In genomic region chr15:83654379-83655236, GRCh38 we compare ENCODE assay signal across 10 cellular contexts. TPM values are rescaled to one million over a fixed set of nuclear protein-coding genes. Genes with fewer than 3 reads are reported as not detected.
DNase-seq lines count a peak whose midpoint lies in the region; ATAC-seq and TF ChIP-seq lines count a peak whose summit lies in the region.
"Had no signal": no experiment of that assay in that cellular context is flagged by ENCODE, and none has a peak within 500 bp of the region (broad histone marks: within the 10 kb centered on the region; RNA-seq: fewer than 3 reads in every experiment).

No MANE protein-coding gene starts in this region.

- peak overlapping the region; percentile 76 for H3K4me2 ChIP-seq in smooth muscle cell

- no peak overlapping the region for H3K27ac Mint-ChIP-seq in activated CD8-positive, alpha-beta T cell treated with anti-CD3 and anti-CD28 coated beads, Interleukin-2, amount 10 ng/mL, durations not matched to agents 7 days and 5 days
- no peak overlapping the region for H3K27ac Mint-ChIP-seq in activated naive CD8-positive, alpha-beta T cell treated with anti-CD3 and anti-CD28 coated beads for 36 hours

- H2AFZ ChIP-seq in smooth muscle cell (ENCODE audit: low read depth): no peak overlapping the region

- H3K27ac ChIP-seq in left lung (peak overlapping the region in 1 of 2 donors; percentile 8), smooth muscle cell (ENCODE audit: low read depth) (no peak overlapping the region)

- H3K9me3 Mint-ChIP-seq in activated CD8-positive, alpha-beta T cell treated with anti-CD3 and anti-CD28 coated beads, Interleukin-2, amount 10 ng/mL, durations not matched to agents 7 days and 5 days (ENCODE audit: insufficient read depth): no peaks in the 10 kb centered on the region
- H3K9me3 Mint-ChIP-seq in activated naive CD8-positive, alpha-beta T cell treated with anti-CD3 and anti-CD28 coated beads for 36 hours: no peaks in the 10 kb centered on the region

- H3K4me3 ChIP-seq in MG63 (peak overlapping the region; percentile 34), epithelial cell of proximal tubule (ENCODE audit: low read depth, low read length) (peak overlapping the region; percentile 59), left lung (peak overlapping the region; percentile 28 to 37), smooth muscle cell (peak overlapping the region; percentile 40)

- POLR2A ChIA-PET in activated CD8-positive, alpha-beta T cell treated with anti-CD3 and anti-CD28 coated beads, Interleukin-2, amount 10 ng/mL, durations not matched to agents 7 days and 5 days (lab: Charles Lee): no interaction called here

- H3K27me3 Mint-ChIP-seq in activated CD8-positive, alpha-beta T cell treated with anti-CD3 and anti-CD28 coated beads, Interleukin-2, amount 10 ng/mL, durations not matched to agents 7 days and 5 days (ENCODE audit: low read depth): peaks cover 14% of the 10 kb centered on the region
- H3K27me3 Mint-ChIP-seq in activated naive CD8-positive, alpha-beta T cell treated with anti-CD3 and anti-CD28 coated beads for 36 hours: peaks cover 45% of the 10 kb centered on the region

- H3K4me3 Mint-ChIP-seq in activated CD8-positive, alpha-beta T cell treated with anti-CD3 and anti-CD28 coated beads, Interleukin-2, amount 10 ng/mL, durations not matched to agents 7 days and 5 days: no peak overlapping the region
- no peak overlapping the region for H3K4me3 Mint-ChIP-seq in activated naive CD8-positive, alpha-beta T cell treated with anti-CD3 and anti-CD28 coated beads for 36 hours

- peaks cover 41% of the 10 kb centered on the region for H3K27me3 ChIP-seq in MG63
- H3K27me3 ChIP-seq in left lung: peaks cover 0 to 48% of the 10 kb centered on the region in 2 donors
- peaks cover 66% of the 10 kb centered on the region for H3K27me3 ChIP-seq in smooth muscle cell (ENCODE audit: low read depth)

- TF ChIP-seq CTCF in epithelial cell of proximal tubule (conservative IDR thresholded peaks at IDR 0.05; ENCODE audit: low read depth, low read length) (no peak), left lung (IDR thresholded peaks at IDR 0.05) (no peak), smooth muscle cell (IDR thresholded peaks at IDR 0.05; ENCODE audit: borderline replicate concordance, insufficient read depth, poor library complexity, severe bottlenecking) (no peak)

- intact Hi-C loops in left lung (cut with DNase I): no loop called here

- H3K9me3 ChIP-seq in MG63 (no peaks in the 10 kb centered on the region), left lung (no peaks in the 10 kb centered on the region), smooth muscle cell (replicated peaks; ENCODE audit: low read depth) (no peaks in the 10 kb centered on the region)

- no peaks in the 10 kb centered on the region for H4K20me1 ChIP-seq in smooth muscle cell (ENCODE audit: low read depth)

- H3K36me3 ChIP-seq in MG63 (no peaks in the 10 kb centered on the region), left lung (no peaks in the 10 kb centered on the region), smooth muscle cell (ENCODE audit: low read depth) (no peaks in the 10 kb centered on the region)

- H3F3A ChIP-seq in smooth muscle cell (ENCODE audit: low read depth): no peaks in the 10 kb centered on the region

- H3K9ac ChIP-seq in smooth muscle cell (ENCODE audit: low read depth): no peak overlapping the region

- no peaks in the 10 kb centered on the region for H3K36me3 Mint-ChIP-seq in activated CD8-positive, alpha-beta T cell treated with anti-CD3 and anti-CD28 coated beads, Interleukin-2, amount 10 ng/mL, durations not matched to agents 7 days and 5 days (ENCODE audit: low read depth)
- no peaks in the 10 kb centered on the region for H3K36me3 Mint-ChIP-seq in activated naive CD8-positive, alpha-beta T cell treated with anti-CD3 and anti-CD28 coated beads for 36 hours

- no peaks in the 10 kb centered on the region for H3K4me1 Mint-ChIP-seq in activated CD8-positive, alpha-beta T cell treated with anti-CD3 and anti-CD28 coated beads, Interleukin-2, amount 10 ng/mL, durations not matched to agents 7 days and 5 days (ENCODE audit: low read depth)
- no peaks in the 10 kb centered on the region for H3K4me1 Mint-ChIP-seq in activated naive CD8-positive, alpha-beta T cell treated with anti-CD3 and anti-CD28 coated beads for 36 hours

- CTCF ChIA-PET in activated CD8-positive, alpha-beta T cell treated with anti-CD3 and anti-CD28 coated beads, Interleukin-2, amount 10 ng/mL, durations not matched to agents 7 days and 5 days (lab: Charles Lee): no interaction called here

- H3K4me1 ChIP-seq in left lung (no peaks in the 10 kb centered on the region), smooth muscle cell (ENCODE audit: low read depth) (peaks cover 2% of the 10 kb centered on the region)

- peak; percentile 12 for DNase-seq in MG63
- no peak for DNase-seq in epithelial cell of proximal tubule (ENCODE audit: low read depth)
- DNase-seq in left lung: peak in 1 of 2 donors; percentile 77
- DNase-seq in smooth muscle cell (lab: John Stamatoyannopoulos, UW; ENCODE audit: unreplicated experiment): no peak
- no peak for DNase-seq in activated CD8-positive, alpha-beta T cell treated with anti-CD3 and anti-CD28 coated beads, Interleukin-2, amount 10 ng/mL, durations not matched to agents 7 days and 5 days
- DNase-seq in activated naive CD8-positive, alpha-beta T cell treated with anti-CD3 and anti-CD28 coated beads for 36 hours: no peak
- no peak for DNase-seq in ureter (ENCODE audit: low spot score)
- no peak for DNase-seq in DMS79 (lab: John Stamatoyannopoulos, UW)
- DNase-seq: Calu3, NCI-H748 treated with DMSO at 0.1 percent for 48 hours had no signal

- no peaks in the 10 kb centered on the region for H3K79me2 ChIP-seq in smooth muscle cell (ENCODE audit: low read depth)

- WGBS in smooth muscle cell (ENCODE audit: low lambda C conversion rate): 10% methylated on average over 65 of the region's 67 CpGs

- ATAC-seq in left lung: peak; percentile 51
- ATAC-seq in activated CD8-positive, alpha-beta T cell treated with anti-CD3 and anti-CD28 coated beads, Interleukin-2, amount 10 ng/mL, durations not matched to agents 7 days and 5 days: no peak

RNA-seq across cellular contexts. Expression of gene ADAMTSL3, which starts 0.7 kb away (rescaled TPM):
- total RNA-seq in MG63 (2014; rRNA removed; shearing (Covaris generic); ENCODE audit: low replicate concordance): 0.10 and 0.23 TPM in 2 replicates
- total RNA-seq in epithelial cell of proximal tubule: 0.58 and 0.65 TPM in 2 replicates
- 10 to 100 TPM; 10.5 to 11.7 TPM for total RNA-seq in left lung
- total RNA-seq in smooth muscle cell: 0.22 and 1.2 TPM in 2 replicates
- polyA plus RNA-seq in smooth muscle cell: 0.17 and 0.44 TPM in 2 replicates
- total RNA-seq in activated CD8-positive, alpha-beta T cell treated with anti-CD3 and anti-CD28 coated beads, Interleukin-2, amount 10 ng/mL, durations not matched to agents 7 days and 5 days: not detected
- total RNA-seq in activated naive CD8-positive, alpha-beta T cell treated with anti-CD3 and anti-CD28 coated beads for 36 hours: not detected
- total RNA-seq in ureter: 9.7 TPM
